Comparison of ENCODE assay signal across 1 cellular context in genomic region chr19:35509018-35509652, GRCh38.
TF ChIP-seq lines count a peak whose summit lies in the region.

No MANE protein-coding gene starts in this region.

TF ChIP-seq in K562, 482 proteins besides CTCF, POLR2A, EP300 and RAD21:
- TF ChIP-seq PTTG1 (tag; IDR thresholded peaks at IDR 0.05; ENCODE audit: low read depth), result no peak
- no peak for TF ChIP-seq ZBTB1 (CRISPR knock-in tag; IDR thresholded peaks at IDR 0.05; ENCODE audit: borderline replicate concordance, low read depth)
- peak; percentile 37 for TF ChIP-seq USF2 (CRISPR knock-in tag; IDR thresholded peaks at IDR 0.05)
- TF ChIP-seq ZNF197 (CRISPR knock-in tag; IDR thresholded peaks at IDR 0.05; ENCODE audit: low read depth), result no peak
- peak; percentile 48; the same call in 1 of the 2 replicates for TF ChIP-seq L3MBTL2 (IDR thresholded peaks at IDR 0.05)
- TF ChIP-seq LARP7 (IDR thresholded peaks at IDR 0.05), result no peak
- TF ChIP-seq ZFP36 (IDR thresholded peaks at IDR 0.05; ENCODE audit: low read depth, low read length, partially characterized antibody), result no peak
- no peak for TF ChIP-seq MYC (IDR thresholded peaks at IDR 0.05; ENCODE audit: low read depth, low read length)
- TF ChIP-seq MYC (CRISPR knock-in tag; IDR thresholded peaks at IDR 0.05; ENCODE audit: borderline replicate concordance, low read depth), result no peak
- no peak for TF ChIP-seq ZNF408 (CRISPR knock-in tag; IDR thresholded peaks at IDR 0.05; ENCODE audit: low read depth)
- no peak for TF ChIP-seq BRF2 (IDR thresholded peaks at IDR 0.05; ENCODE audit: borderline replicate concordance, insufficient read depth, insufficient read length)
- no peak for TF ChIP-seq NELFE (IDR thresholded peaks at IDR 0.05; ENCODE audit: insufficient read depth, insufficient read length)
- TF ChIP-seq SRSF7 (optimal IDR thresholded peaks at IDR 0.05; ENCODE audit: low read depth, low read length), result no peak
- TF ChIP-seq KAT2B (IDR thresholded peaks at IDR 0.05; ENCODE audit: low read depth, low read length), result no peak
- TF ChIP-seq KAT8 (IDR thresholded peaks at IDR 0.05; ENCODE audit: low read depth), result no peak
- no peak for TF ChIP-seq BRF1 (IDR thresholded peaks at IDR 0.05; ENCODE audit: borderline replicate concordance, extremely low read depth, insufficient read length)
- TF ChIP-seq SREBF1 (IDR thresholded peaks at IDR 0.05; ENCODE audit: borderline replicate concordance, low read depth, low read length), result no peak
- TF ChIP-seq, protein P1, sequence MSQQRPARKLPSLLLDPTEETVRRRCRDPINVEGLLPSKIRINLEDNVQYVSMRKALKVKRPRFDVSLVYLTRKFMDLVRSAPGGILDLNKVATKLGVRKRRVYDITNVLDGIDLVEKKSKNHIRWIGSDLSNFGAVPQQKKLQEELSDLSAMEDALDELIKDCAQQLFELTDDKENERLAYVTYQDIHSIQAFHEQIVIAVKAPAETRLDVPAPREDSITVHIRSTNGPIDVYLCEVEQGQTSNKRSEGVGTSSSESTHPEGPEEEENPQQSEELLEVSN (IDR thresholded peaks at IDR 0.05; ENCODE audit: borderline replicate concordance in 1 of 2, extremely low read depth in 1 of 2, insufficient read depth in 1 of 2, insufficient read length in 1 of 2, low read depth in 1 of 2, low read length in 1 of 2, poor library complexity in 1 of 2, severe bottlenecking in 1 of 2), result peak in 1 of 2 experiments; percentile 63
- TF ChIP-seq CBX2 (IDR thresholded peaks at IDR 0.05; ENCODE audit: insufficient read depth, low read length, poor library complexity, severe bottlenecking), result peak; percentile 48
- TF ChIP-seq ZBED1 (IDR thresholded peaks at IDR 0.05), result no peak
- TF ChIP-seq ZNF717 (CRISPR knock-in tag; IDR thresholded peaks at IDR 0.05), result no peak
- no peak for TF ChIP-seq STAT5B (CRISPR knock-in tag; IDR thresholded peaks at IDR 0.05)
TF ChIP-seq in K562: peak in this region for 4.
